In the genomic region with DNA sequence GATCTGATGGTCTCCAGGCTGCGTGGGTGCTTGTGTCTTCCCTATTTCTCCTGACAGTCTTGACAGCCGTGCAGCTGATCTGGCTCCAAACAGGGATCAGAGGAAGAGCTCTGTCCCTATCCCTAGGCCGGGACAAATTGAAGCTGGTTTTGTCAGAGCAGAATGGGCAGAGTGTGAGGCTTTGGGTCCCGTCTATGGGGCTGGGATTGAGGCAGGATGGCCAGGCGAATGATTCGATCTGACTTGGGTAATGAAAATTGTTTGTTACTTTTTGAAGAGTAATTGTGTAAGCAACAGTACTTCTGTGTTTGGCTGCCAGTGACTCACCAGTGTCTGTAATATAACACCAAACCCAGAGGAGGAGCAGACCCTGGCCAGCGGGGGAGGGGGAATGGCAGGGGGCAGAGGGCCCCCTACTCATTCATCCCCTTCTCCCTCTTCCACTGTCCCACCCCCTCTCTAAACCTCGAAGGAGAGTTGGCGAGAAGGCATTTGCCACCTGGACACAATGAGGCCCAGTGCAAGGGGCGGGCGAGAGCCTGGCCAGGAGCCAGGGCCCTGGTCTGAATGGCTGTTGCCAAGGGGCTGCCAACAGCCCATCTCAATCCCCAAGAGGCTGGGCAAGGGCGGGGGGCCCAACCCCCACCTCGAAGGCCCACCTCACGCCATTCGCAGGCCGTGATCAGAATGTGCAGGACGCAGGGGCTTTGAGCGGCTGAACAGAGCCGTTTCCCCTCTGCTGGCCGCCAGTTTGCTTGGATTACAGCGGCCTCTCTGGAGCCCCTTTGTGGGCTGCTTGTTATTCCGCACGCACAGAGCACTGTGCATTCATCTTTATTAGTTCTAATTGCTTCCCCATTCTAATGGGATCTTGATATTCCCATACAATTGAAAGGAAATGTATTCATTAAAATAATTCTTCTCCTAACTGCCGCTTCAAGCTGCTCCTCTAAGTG, we compare ENCODE assay signal across 8 cellular contexts. TPM values are rescaled to one million over a fixed set of nuclear protein-coding genes. Genes with fewer than 3 reads are reported as not detected.
A peak's percentile ranks its signal among the peaks of the same experiment; 100 is the strongest.
DNase-seq lines count a peak whose midpoint lies in the region; ATAC-seq and TF ChIP-seq lines count a peak whose summit lies in the region.

No MANE protein-coding gene starts in this region.

- peak; percentile 22 for TF ChIP-seq CTCF in hepatocyte (IDR thresholded peaks at IDR 0.05; ENCODE audit: poor library complexity)

- H3K4me1 ChIP-seq in HUES64 (ENCODE audit: insufficient read depth, low read length) (peaks cover 24% of the 10 kb centered on the region; the same call in 1 of the 2 replicates), hepatocyte (ENCODE audit: insufficient read depth) (peaks cover 38% of the 10 kb centered on the region), stomach smooth muscle (ENCODE audit: control insufficient read depth, insufficient read depth, low read length) (peaks cover 8% of the 10 kb centered on the region)

- H4K20me1 ChIP-seq in hepatocyte (ENCODE audit: insufficient read depth, poor library complexity, severe bottlenecking): no peaks in the 10 kb centered on the region

- no peak for ATAC-seq in HG02973 (IDR thresholded peaks at IDR 0.05; ENCODE audit: unreplicated experiment)

- peak overlapping the region; percentile 69 for H3K4me2 ChIP-seq in hepatocyte

- H3K4me3 ChIP-seq in HUES64 (ENCODE audit: low read length): no peak overlapping the region; the same call in 1 of the 2 replicates
- no peak overlapping the region for H3K4me3 ChIP-seq in hepatocyte
- H3K4me3 ChIP-seq in stomach smooth muscle (ENCODE audit: low read length in 2 of 2): no peak overlapping the region

- H3K9ac ChIP-seq in HUES64 (ENCODE audit: low read depth, low read length): peak overlapping the region; percentile 40; the same call in 1 of the 2 replicates
- H3K9ac ChIP-seq in stomach smooth muscle (ENCODE audit: low read length in 2 of 2): peak overlapping the region in 1 of 2 donors; percentile 10

- H3K27ac ChIP-seq in HUES64 (ENCODE audit: low read depth, low read length) (peak overlapping the region; percentile 63), hepatocyte (peak overlapping the region; percentile 93), stomach smooth muscle (ENCODE audit: low read length) (peak overlapping the region; percentile 31)

- H3K27me3 ChIP-seq in HUES64 (ENCODE audit: insufficient read depth, low read length) (no peaks in the 10 kb centered on the region), hepatocyte (no peaks in the 10 kb centered on the region), stomach smooth muscle (ENCODE audit: control insufficient read depth in 1 of 2, insufficient read depth in 2 of 2, low read length in 2 of 2) (no peaks in the 10 kb centered on the region)

- DNase-seq in SK-N-DZ (ENCODE audit: low spot score) (peak; percentile 62), hepatocyte (ENCODE audit: low spot score) (peak; percentile 71), NCI-H2081 (lab: John Stamatoyannopoulos, UW) (no peak), 8988T (no peak)
- DNase-seq in activated effector memory CD4-positive, alpha-beta T cell treated with Interleukin-2 at 50 U/mL for 16 hours: no peak

- no peak overlapping the region for H2AFZ ChIP-seq in hepatocyte

- no peaks in the 10 kb centered on the region for H3K9me3 ChIP-seq in HUES64 (ENCODE audit: insufficient read depth, low read depth, low read length)
- no peaks in the 10 kb centered on the region for H3K9me3 ChIP-seq in hepatocyte (ENCODE audit: low read depth)
- no peaks in the 10 kb centered on the region for H3K9me3 ChIP-seq in stomach smooth muscle (ENCODE audit: control insufficient read depth in 2 of 2, low read length in 2 of 2)

- no peaks in the 10 kb centered on the region for H3K9me2 ChIP-seq in hepatocyte (replicated peaks; ENCODE audit: insufficient read depth)

- WGBS in HUES64: 46% methylated on average over 23 of the region's 24 CpGs
- 39% methylated on average over 21 of the region's 24 CpGs for WGBS in hepatocyte (ENCODE audit: low lambda C conversion rate, missing lambda C conversion rate)

- H3K36me3 ChIP-seq in HUES64 (ENCODE audit: insufficient read depth, low read length): no peaks in the 10 kb centered on the region
- no peaks in the 10 kb centered on the region for H3K36me3 ChIP-seq in hepatocyte (replicated peaks; ENCODE audit: insufficient read depth, low read depth)
- H3K36me3 ChIP-seq in stomach smooth muscle (ENCODE audit: control insufficient read depth in 2 of 2, insufficient read depth in 2 of 2, low read length in 2 of 2): no peaks in the 10 kb centered on the region

- H3K79me2 ChIP-seq in hepatocyte: peaks cover 2% of the 10 kb centered on the region

RNA-seq across cellular contexts. Expression of gene MAGEF1, which starts 5.1 kb away (rescaled TPM):
- 44.1 TPM for polyA plus RNA-seq in HUES64 (2013, experiment 1 of 2)
- 53.3 TPM for polyA plus RNA-seq in HUES64 (2013, experiment 2 of 2)
- 143 and 154 TPM in 2 replicates for polyA plus RNA-seq in SK-N-DZ (2014; cell fraction: cytosol; rRNA removed)
- polyA plus RNA-seq in SK-N-DZ (2014; cell fraction: nucleus; rRNA removed): 65.3 and 73.3 TPM in 2 replicates
- total RNA-seq in hepatocyte: 57.6 and 66.5 TPM in 2 replicates
- polyA plus RNA-seq in hepatocyte: 74.4 and 74.9 TPM in 2 replicates

Comparison
In these comparisons a context has a peak if more than half of its experiments do, and no peak if none do; other contexts are left out.
1. H3K27ac ChIP-seq: peak in every context shown above with its lines; median percentile 93 in hepatocyte; 63 in HUES64; 31 in stomach smooth muscle.
2. DNase-seq: peak in SK-N-DZ (single experiment) and hepatocyte (single experiment); none in NCI-H2081 (0 of 2), 8988T (single experiment) and activated effector memory CD4-positive, alpha-beta T cell treated with Interleukin-2 at 50 U/mL for 16 hours (single experiment).